1 cellular context compared by ENCODE assay signal in the genomic region with DNA sequence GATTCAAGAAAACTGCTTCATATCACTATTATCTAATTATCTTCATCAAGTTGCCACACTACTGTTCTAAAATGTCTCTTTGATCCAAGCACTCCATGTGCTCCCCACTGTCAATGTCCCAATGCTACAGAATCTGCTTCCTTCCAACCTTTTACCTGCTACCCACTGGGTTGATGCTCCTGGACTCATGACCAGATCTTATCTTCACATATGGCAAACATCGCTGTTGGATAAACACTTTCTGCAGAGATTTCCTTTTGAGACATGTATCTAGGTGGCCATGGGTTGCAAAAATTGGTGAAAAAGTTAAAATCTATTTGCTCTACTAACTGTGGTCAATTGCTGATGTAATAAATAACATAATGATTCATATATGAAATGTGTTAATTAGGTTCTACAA.
TF ChIP-seq lines count a peak whose summit lies in the region.

No MANE protein-coding gene starts in this region.

TF ChIP-seq in endothelial cell of umbilical vein, 7 proteins besides CTCF, POLR2A, EP300 and RAD21:
- TF ChIP-seq GATA2 (IDR thresholded peaks at IDR 0.05; ENCODE audit: insufficient read depth, insufficient read length, low read depth, low read length) = peak; percentile 56
- no peak for TF ChIP-seq FOS (IDR thresholded peaks at IDR 0.05; ENCODE audit: borderline replicate concordance, insufficient read depth, low read length)
- TF ChIP-seq EZH2 (IDR thresholded peaks at IDR 0.05; ENCODE audit: borderline replicate concordance, low read depth, low read length, severe bottlenecking) = no peak
- no peak for TF ChIP-seq MAX (IDR thresholded peaks at IDR 0.05; ENCODE audit: insufficient read depth, insufficient read length)
